31 cellular contexts compared by ENCODE assay signal in the genomic region with DNA sequence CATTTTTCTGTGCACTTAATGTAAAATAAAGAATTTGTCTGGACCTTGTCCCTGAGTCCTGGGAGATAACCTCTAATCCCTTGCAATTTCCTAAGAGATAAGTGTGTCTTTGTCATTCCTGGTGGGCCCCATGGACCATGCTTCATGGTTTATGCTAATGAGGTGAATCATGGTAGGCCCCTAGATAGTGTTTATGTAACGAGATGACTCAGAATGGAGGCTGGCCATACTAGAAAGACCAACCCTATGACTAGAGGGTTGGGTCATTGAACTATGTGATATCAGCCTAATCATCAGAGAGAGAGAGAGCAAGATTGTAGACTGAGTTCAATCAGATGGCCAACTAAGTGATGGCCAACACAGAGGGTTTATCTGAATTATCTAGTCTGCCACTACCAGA.
DNase-seq lines count a peak whose midpoint lies in the region; ATAC-seq, FAIRE-seq and TF ChIP-seq lines count a peak whose summit lies in the region.
"Had no signal": no experiment of that assay in that cellular context is flagged by ENCODE, and none has a peak within 500 bp of the region (broad histone marks: within the 10 kb centered on the region; RNA-seq: fewer than 3 reads in every experiment).

No MANE protein-coding gene starts in this region.

- H3K79me2 ChIP-seq in hepatocyte, result no peaks in the 10 kb centered on the region

- H3K4me3 Mint-ChIP-seq in activated CD4-positive, alpha-beta memory T cell treated with anti-CD3 and anti-CD28 coated beads, Interleukin-2, amount 10 ng/mL, durations not matched to agents 7 days and 5 days, result no peak overlapping the region
- H3K4me3 Mint-ChIP-seq: activated CD4-positive, alpha-beta T cell treated with anti-CD3 and anti-CD28 coated beads, Interleukin-2, amount 10 ng/mL, durations not matched to agents 24 days and 14 days; memory B cell; naive thymus-derived CD8-positive, alpha-beta T cell; T-cell; type B pancreatic cell had no signal

- no peak for ATAC-seq in GM21447 (IDR thresholded peaks at IDR 0.05; ENCODE audit: unreplicated experiment)
- ATAC-seq: A549; naive thymus-derived CD8-positive, alpha-beta T cell; pancreas; T-cell had no signal

- H3K27me3 ChIP-seq in A673 (replicated peaks; ENCODE audit: insufficient read depth, low read depth, low read length, poor library complexity) (no peaks in the 10 kb centered on the region), hepatocyte (no peaks in the 10 kb centered on the region)

- TF ChIP-seq CTCF in A673 (conservative IDR thresholded peaks at IDR 0.05; ENCODE audit: low read depth, low read length) (no peak), hepatocyte (IDR thresholded peaks at IDR 0.05; ENCODE audit: poor library complexity) (no peak)

- H3K36me3 ChIP-seq in A673 (ENCODE audit: insufficient read depth, low read length, poor library complexity, severe bottlenecking) (no peaks in the 10 kb centered on the region), hepatocyte (replicated peaks; ENCODE audit: insufficient read depth, low read depth) (no peaks in the 10 kb centered on the region)
- H3K36me3 ChIP-seq: BLaER1 treated with 17β-estradiol and CSF1 and Interleukin-3, amounts not matched to agents 10 nM and 100 nM; HAP-1; pancreas; stomach had no signal

- H3K4me1 ChIP-seq in A673 (ENCODE audit: insufficient read depth, low read length, poor library complexity, severe bottlenecking) (no peaks in the 10 kb centered on the region), hepatocyte (ENCODE audit: insufficient read depth) (no peaks in the 10 kb centered on the region)
- H3K4me1 ChIP-seq: A549; BLaER1 treated with 17β-estradiol and CSF1 and Interleukin-3, amounts not matched to agents 10 nM and 100 nM; HAP-1; pancreas; stomach had no signal

- DNase-seq in A673 (ENCODE audit: low spot score) (peak; percentile 4), HS-27A (ENCODE audit: low read depth) (peak; percentile 49), astrocyte of the hippocampus (ENCODE audit: low read depth, low spot score) (peak; percentile 31), hepatocyte (ENCODE audit: low spot score) (peak; percentile 49), urothelium cell line (ENCODE audit: low spot score) (no peak), nucleus accumbens (lab: John Stamatoyannopoulos, UW) (no peak)
- no peak for DNase-seq in activated CD4-positive, alpha-beta memory T cell treated with anti-CD3 and anti-CD28 coated beads, Interleukin-2, amount 10 ng/mL, durations not matched to agents 7 days and 5 days
- DNase-seq: activated CD4-positive, alpha-beta T cell treated with anti-CD3 and anti-CD28 coated beads, Interleukin-2, amount 10 ng/mL, durations not matched to agents 24 days and 14 days; activated CD8-positive, alpha-beta memory T cell treated with anti-CD3 and anti-CD28 coated beads, Interleukin-2, amount 50 U/mL, for 4 hours; activated effector memory CD4-positive, alpha-beta T cell treated with anti-CD3 and anti-CD28 coated beads, Interleukin-2, amount 50 U/mL, for 16 hours; cerebellar nuclear complex; DMS 273 treated with DMSO at 0.1 percent for 48 hours; effector memory CD4-positive, alpha-beta T cell; hypothalamus; KBM-7; kidney; naive thymus-derived CD8-positive, alpha-beta T cell; NCI-H1092 treated with DMSO at 0.1 percent for 48 hours; NCI-H526; pancreas; SHP77; stomach; T-cell had no signal

- POLR2A ChIA-PET in A673 (lab: Charles Lee; ENCODE audit: low non-redundant PET), result no interaction called here
- POLR2A ChIA-PET in activated CD4-positive, alpha-beta memory T cell treated with anti-CD3 and anti-CD28 coated beads, Interleukin-2, amount 10 ng/mL, durations not matched to agents 7 days and 5 days (lab: Charles Lee), result no interaction called here

- peaks cover 4% of the 10 kb centered on the region for H3K27me3 Mint-ChIP-seq in activated CD4-positive, alpha-beta memory T cell treated with anti-CD3 and anti-CD28 coated beads, Interleukin-2, amount 10 ng/mL, durations not matched to agents 7 days and 5 days

- H3K4me2 ChIP-seq in hepatocyte, result no peak overlapping the region
- H3K4me2 ChIP-seq: A549; BLaER1 treated with 17β-estradiol and CSF1 and Interleukin-3, amounts not matched to agents 10 nM and 100 nM had no signal

- CTCF ChIA-PET in A673 (lab: Charles Lee), result no interaction called here
- CTCF ChIA-PET in activated CD4-positive, alpha-beta memory T cell treated with anti-CD3 and anti-CD28 coated beads, Interleukin-2, amount 10 ng/mL, durations not matched to agents 7 days and 5 days (lab: Charles Lee), result no interaction called here

- no peaks in the 10 kb centered on the region for H3K9me2 ChIP-seq in hepatocyte (replicated peaks; ENCODE audit: insufficient read depth)

- BruUV-seq in A673 (replicated peaks; lab: Mats Ljungman, UMichigan), result no TSS peak

- intact Hi-C loops in A673 (cut with micrococcal nuclease; ENCODE audit: unreplicated experiment), result no loop called here

- H3K27ac ChIP-seq in A673 (ENCODE audit: low read depth, low read length, poor library complexity, severe bottlenecking), result no peak overlapping the region
- H3K27ac ChIP-seq in hepatocyte, result no peak overlapping the region
- H3K27ac ChIP-seq: A549; BLaER1 treated with 17β-estradiol and CSF1 and Interleukin-3, amounts not matched to agents 10 nM and 100 nM; HL-60; pancreas; stomach had no signal

- H4K20me1 ChIP-seq in hepatocyte (ENCODE audit: insufficient read depth, poor library complexity, severe bottlenecking), result no peaks in the 10 kb centered on the region
- H4K20me1 ChIP-seq: BLaER1 treated with 17β-estradiol and CSF1 and Interleukin-3, amounts not matched to agents 10 nM and 100 nM had no signal

- H3K36me3 Mint-ChIP-seq in activated CD4-positive, alpha-beta memory T cell treated with anti-CD3 and anti-CD28 coated beads, Interleukin-2, amount 10 ng/mL, durations not matched to agents 7 days and 5 days (ENCODE audit: low read depth), result no peaks in the 10 kb centered on the region
- H3K36me3 Mint-ChIP-seq: memory B cell, T-cell, type B pancreatic cell had no signal

- H2AFZ ChIP-seq in hepatocyte, result no peak overlapping the region

- no peaks in the 10 kb centered on the region for H3K9me3 ChIP-seq in A673 (ENCODE audit: low read depth, low read length, poor library complexity, severe bottlenecking)
- H3K9me3 ChIP-seq in hepatocyte (ENCODE audit: low read depth), result no peaks in the 10 kb centered on the region
- H3K9me3 ChIP-seq: A549, HAP-1, pancreas had no signal

- H3K9me3 Mint-ChIP-seq in activated CD4-positive, alpha-beta memory T cell treated with anti-CD3 and anti-CD28 coated beads, Interleukin-2, amount 10 ng/mL, durations not matched to agents 7 days and 5 days, result no peaks in the 10 kb centered on the region
- H3K9me3 Mint-ChIP-seq: activated CD4-positive, alpha-beta T cell treated with anti-CD3 and anti-CD28 coated beads, Interleukin-2, amount 10 ng/mL, durations not matched to agents 24 days and 14 days; memory B cell; type B pancreatic cell had no signal

- H3K4me1 Mint-ChIP-seq in activated CD4-positive, alpha-beta memory T cell treated with anti-CD3 and anti-CD28 coated beads, Interleukin-2, amount 10 ng/mL, durations not matched to agents 7 days and 5 days, result no peaks in the 10 kb centered on the region
- H3K4me1 Mint-ChIP-seq: activated CD4-positive, alpha-beta T cell treated with anti-CD3 and anti-CD28 coated beads, Interleukin-2, amount 10 ng/mL, durations not matched to agents 24 days and 14 days; memory B cell; naive thymus-derived CD8-positive, alpha-beta T cell; T-cell had no signal

- no peak overlapping the region for H3K4me3 ChIP-seq in A673 (ENCODE audit: low read depth, low read length, poor library complexity, severe bottlenecking)
- no peak overlapping the region for H3K4me3 ChIP-seq in hepatocyte
- H3K4me3 ChIP-seq: A549; BLaER1 treated with 17β-estradiol and CSF1 and Interleukin-3, amounts not matched to agents 10 nM and 100 nM; HAP-1; pancreas; stomach had no signal

- no peak for FAIRE-seq in urothelium cell line (lab: Jason Lieb, UNC)
- FAIRE-seq: GM12892, kidney, pancreas had no signal

- WGBS in hepatocyte (ENCODE audit: low lambda C conversion rate, missing lambda C conversion rate), result 61% methylated on average over 1 of the region's 1 CpG

- no peak overlapping the region for H3K27ac Mint-ChIP-seq in activated CD4-positive, alpha-beta memory T cell treated with anti-CD3 and anti-CD28 coated beads, Interleukin-2, amount 10 ng/mL, durations not matched to agents 7 days and 5 days
- H3K27ac Mint-ChIP-seq: activated CD4-positive, alpha-beta T cell treated with anti-CD3 and anti-CD28 coated beads, Interleukin-2, amount 10 ng/mL, durations not matched to agents 24 days and 14 days; memory B cell; naive thymus-derived CD8-positive, alpha-beta T cell; T-cell; type B pancreatic cell had no signal

Comparison
In these comparisons a context has a peak if more than half of its experiments do, and no peak if none do; other contexts are left out.
1. DNase-seq: peak in A673 (single experiment), HS-27A (single experiment), astrocyte of the hippocampus (single experiment) and hepatocyte (single experiment); none in urothelium cell line (single experiment), activated CD4-positive, alpha-beta memory T cell treated with anti-CD3 and anti-CD28 coated beads, Interleukin-2, amount 10 ng/mL, durations not matched to agents 7 days and 5 days (single experiment) and nucleus accumbens (0 of 56).